Comparison of ENCODE assay signal across 1 cellular context in the genomic region with DNA sequence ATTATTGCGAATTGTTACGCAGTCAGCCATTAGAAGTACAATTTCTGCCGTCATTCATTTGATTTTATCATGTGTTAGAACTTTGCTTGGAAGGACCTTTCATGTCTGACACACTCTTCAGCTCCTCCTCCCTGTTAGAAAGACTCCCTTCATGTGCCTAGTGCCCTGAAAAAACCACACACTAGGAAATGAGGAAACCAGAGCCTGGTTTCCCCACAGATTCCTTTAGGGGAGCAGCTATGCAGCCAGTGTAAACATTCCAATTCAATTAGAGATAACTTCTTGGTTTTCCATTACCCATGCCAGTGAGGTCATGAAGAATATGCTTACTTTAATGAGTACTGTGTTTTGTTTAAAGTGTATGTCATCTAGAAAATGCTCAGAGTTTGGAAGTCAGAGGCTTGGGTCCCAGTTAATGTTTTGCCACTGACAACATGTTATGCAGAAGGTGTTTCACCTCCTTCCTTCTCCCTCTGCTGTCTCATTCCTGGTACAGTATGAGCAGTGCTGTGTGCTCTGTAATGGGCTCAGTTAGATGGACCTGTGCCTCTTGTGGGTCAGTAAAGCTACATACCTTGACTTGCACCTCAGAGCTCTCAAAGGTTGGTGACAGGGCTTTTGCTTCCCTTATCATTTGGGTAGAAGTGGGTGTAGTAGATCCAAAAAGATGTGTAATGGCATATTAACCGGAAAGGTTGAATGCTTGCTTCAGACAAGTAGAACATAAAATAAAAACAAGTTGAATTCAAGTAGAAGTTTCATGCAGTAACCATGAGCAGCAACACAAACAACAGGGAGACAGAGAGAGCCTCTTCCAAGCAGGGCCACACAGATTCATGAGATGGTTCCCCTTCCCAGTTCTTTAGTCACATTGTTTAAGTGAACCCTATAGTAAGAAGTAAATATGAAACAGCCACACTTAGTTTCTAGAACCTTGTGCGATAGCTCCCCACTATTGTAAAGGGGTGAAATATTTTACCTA.
TF ChIP-seq lines count a peak whose summit lies in the region.

No MANE protein-coding gene starts in this region.

TF ChIP-seq in GM12878, 131 proteins besides CTCF, POLR2A, EP300 and RAD21:
- TF ChIP-seq, protein P1, sequence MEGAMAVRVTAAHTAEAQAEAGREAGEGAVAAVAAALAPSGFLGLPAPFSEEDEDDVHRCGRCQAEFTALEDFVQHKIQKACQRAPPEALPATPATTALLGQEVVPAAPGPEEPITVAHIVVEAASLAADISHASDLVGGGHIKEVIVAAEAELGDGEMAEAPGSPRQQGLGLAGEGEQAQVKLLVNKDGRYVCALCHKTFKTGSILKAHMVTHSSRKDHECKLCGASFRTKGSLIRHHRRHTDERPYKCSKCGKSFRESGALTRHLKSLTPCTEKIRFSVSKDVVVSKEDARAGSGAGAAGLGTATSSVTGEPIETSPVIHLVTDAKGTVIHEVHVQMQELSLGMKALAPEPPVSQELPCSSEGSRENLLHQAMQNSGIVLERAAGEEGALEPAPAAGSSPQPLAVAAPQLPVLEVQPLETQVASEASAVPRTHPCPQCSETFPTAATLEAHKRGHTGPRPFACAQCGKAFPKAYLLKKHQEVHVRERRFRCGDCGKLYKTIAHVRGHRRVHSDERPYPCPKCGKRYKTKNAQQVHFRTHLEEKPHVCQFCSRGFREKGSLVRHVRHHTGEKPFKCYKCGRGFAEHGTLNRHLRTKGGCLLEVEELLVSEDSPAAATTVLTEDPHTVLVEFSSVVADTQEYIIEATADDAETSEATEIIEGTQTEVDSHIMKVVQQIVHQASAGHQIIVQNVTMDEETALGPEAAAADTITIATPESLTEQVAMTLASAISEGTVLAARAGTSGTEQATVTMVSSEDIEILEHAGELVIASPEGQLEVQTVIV (IDR thresholded peaks at IDR 0.05; ENCODE audit: borderline replicate concordance, partially characterized antibody), result no peak
- no peak for TF ChIP-seq FOS (IDR thresholded peaks at IDR 0.05; ENCODE audit: borderline replicate concordance, extremely low read depth, insufficient read length)
- no peak for TF ChIP-seq RELA (IDR thresholded peaks at IDR 0.05; ENCODE audit: borderline replicate concordance, partially characterized antibody)
- TF ChIP-seq BHLHE40 (IDR thresholded peaks at IDR 0.05; ENCODE audit: borderline replicate concordance in 1 of 2, low read depth in 2 of 2, low read length in 1 of 2), result no peak
- TF ChIP-seq, protein P2, sequence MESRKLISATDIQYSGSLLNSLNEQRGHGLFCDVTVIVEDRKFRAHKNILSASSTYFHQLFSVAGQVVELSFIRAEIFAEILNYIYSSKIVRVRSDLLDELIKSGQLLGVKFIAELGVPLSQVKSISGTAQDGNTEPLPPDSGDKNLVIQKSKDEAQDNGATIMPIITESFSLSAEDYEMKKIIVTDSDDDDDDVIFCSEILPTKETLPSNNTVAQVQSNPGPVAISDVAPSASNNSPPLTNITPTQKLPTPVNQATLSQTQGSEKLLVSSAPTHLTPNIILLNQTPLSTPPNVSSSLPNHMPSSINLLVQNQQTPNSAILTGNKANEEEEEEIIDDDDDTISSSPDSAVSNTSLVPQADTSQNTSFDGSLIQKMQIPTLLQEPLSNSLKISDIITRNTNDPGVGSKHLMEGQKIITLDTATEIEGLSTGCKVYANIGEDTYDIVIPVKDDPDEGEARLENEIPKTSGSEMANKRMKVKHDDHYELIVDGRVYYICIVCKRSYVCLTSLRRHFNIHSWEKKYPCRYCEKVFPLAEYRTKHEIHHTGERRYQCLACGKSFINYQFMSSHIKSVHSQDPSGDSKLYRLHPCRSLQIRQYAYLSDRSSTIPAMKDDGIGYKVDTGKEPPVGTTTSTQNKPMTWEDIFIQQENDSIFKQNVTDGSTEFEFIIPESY (IDR thresholded peaks at IDR 0.05), result no peak
- TF ChIP-seq, protein P3, sequence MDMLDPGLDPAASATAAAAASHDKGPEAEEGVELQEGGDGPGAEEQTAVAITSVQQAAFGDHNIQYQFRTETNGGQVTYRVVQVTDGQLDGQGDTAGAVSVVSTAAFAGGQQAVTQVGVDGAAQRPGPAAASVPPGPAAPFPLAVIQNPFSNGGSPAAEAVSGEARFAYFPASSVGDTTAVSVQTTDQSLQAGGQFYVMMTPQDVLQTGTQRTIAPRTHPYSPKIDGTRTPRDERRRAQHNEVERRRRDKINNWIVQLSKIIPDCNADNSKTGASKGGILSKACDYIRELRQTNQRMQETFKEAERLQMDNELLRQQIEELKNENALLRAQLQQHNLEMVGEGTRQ (IDR thresholded peaks at IDR 0.05; ENCODE audit: borderline replicate concordance, low read depth, low read length), result no peak
- TF ChIP-seq ASH2L (IDR thresholded peaks at IDR 0.05; ENCODE audit: borderline replicate concordance, low read depth), result no peak
- TF ChIP-seq ZNF24 (IDR thresholded peaks at IDR 0.05), result no peak
- no peak for TF ChIP-seq IKZF2 (IDR thresholded peaks at IDR 0.05)
- no peak for TF ChIP-seq NRF1 (conservative IDR thresholded peaks at IDR 0.05; ENCODE audit: low read depth, low read length)
- TF ChIP-seq, protein P4, sequence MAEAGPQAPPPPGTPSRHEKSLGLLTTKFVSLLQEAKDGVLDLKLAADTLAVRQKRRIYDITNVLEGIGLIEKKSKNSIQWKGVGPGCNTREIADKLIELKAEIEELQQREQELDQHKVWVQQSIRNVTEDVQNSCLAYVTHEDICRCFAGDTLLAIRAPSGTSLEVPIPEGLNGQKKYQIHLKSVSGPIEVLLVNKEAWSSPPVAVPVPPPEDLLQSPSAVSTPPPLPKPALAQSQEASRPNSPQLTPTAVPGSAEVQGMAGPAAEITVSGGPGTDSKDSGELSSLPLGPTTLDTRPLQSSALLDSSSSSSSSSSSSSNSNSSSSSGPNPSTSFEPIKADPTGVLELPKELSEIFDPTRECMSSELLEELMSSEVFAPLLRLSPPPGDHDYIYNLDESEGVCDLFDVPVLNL (IDR thresholded peaks at IDR 0.05; ENCODE audit: low read depth, low read length), result no peak
- TF ChIP-seq RUNX3 (IDR thresholded peaks at IDR 0.05; ENCODE audit: low read length), result no peak
